8 cellular contexts compared by ENCODE assay signal in genomic region chr19:8641908-8642547, GRCh38. TPM values are rescaled to one million over a fixed set of nuclear protein-coding genes. Genes with fewer than 3 reads are reported as not detected.
DNase-seq lines count a peak whose midpoint lies in the region; TF ChIP-seq lines count a peak whose summit lies in the region.

No MANE protein-coding gene starts in this region.

- H3K27me3 ChIP-seq in prostate gland (replicated peaks; ENCODE audit: insufficient read depth) = peaks cover 4% of the 10 kb centered on the region

- H3K4me3 Mint-ChIP-seq in activated CD4-positive, alpha-beta memory T cell treated with anti-CD3 and anti-CD28 coated beads for 36 hours = no peak overlapping the region

- POLR2A ChIA-PET in activated CD4-positive, alpha-beta memory T cell treated with anti-CD3 and anti-CD28 coated beads for 36 hours (lab: Charles Lee) = no interaction called here

- H3K27ac ChIP-seq in prostate gland = no peak overlapping the region

- peak; percentile 41; the same call in 1 of the 2 replicates for TF ChIP-seq CTCF in GM12875 (IDR thresholded peaks at IDR 0.05; ENCODE audit: borderline replicate concordance, insufficient read depth, low read depth, low read length)
- peak; percentile 61 for TF ChIP-seq CTCF in epithelial cell of proximal tubule (conservative IDR thresholded peaks at IDR 0.05; ENCODE audit: low read depth, low read length)
- TF ChIP-seq CTCF in prostate gland (IDR thresholded peaks at IDR 0.05) = peak in 3 of 4 experiments; percentile 33 to 40 (median 35)

- in situ Hi-C loops in ACHN (cut with HindIII; ENCODE audit: low pct_ligation_motif_present, low pct_unique_long_range_greater_than_20kb, low sequenced_read_pairs) = no loop called here

- TF ChIP-seq POLR2A in prostate gland (IDR thresholded peaks at IDR 0.05) = no peak

- 55% methylated on average over 4 of the region's 4 CpGs for WGBS in prostate gland

- H3K36me3 ChIP-seq in prostate gland = no peaks in the 10 kb centered on the region

- no peak overlapping the region for H3K4me3 ChIP-seq in GM12875 (ENCODE audit: low read depth, low read length)
- H3K4me3 ChIP-seq in epithelial cell of proximal tubule (ENCODE audit: low read depth, low read length) = no peak overlapping the region
- H3K4me3 ChIP-seq in prostate gland = no peak overlapping the region

- no peak overlapping the region for H3K27ac Mint-ChIP-seq in activated CD4-positive, alpha-beta memory T cell treated with anti-CD3 and anti-CD28 coated beads for 36 hours

- intact Hi-C loops in prostate gland (cut with DNase I) = no loop called here
- intact Hi-C loops in activated CD4-positive, alpha-beta memory T cell treated with anti-CD3 and anti-CD28 coated beads for 36 hours (cut with micrococcal nuclease) = no loop called here

- H3K36me3 Mint-ChIP-seq in activated CD4-positive, alpha-beta memory T cell treated with anti-CD3 and anti-CD28 coated beads for 36 hours = no peaks in the 10 kb centered on the region

- no peaks in the 10 kb centered on the region for H3K4me1 ChIP-seq in prostate gland (replicated peaks)

- H3K27me3 Mint-ChIP-seq in activated CD4-positive, alpha-beta memory T cell treated with anti-CD3 and anti-CD28 coated beads for 36 hours = peaks cover 24% of the 10 kb centered on the region

- no peaks in the 10 kb centered on the region for H3K9me3 ChIP-seq in prostate gland

- CTCF ChIA-PET in activated CD4-positive, alpha-beta memory T cell treated with anti-CD3 and anti-CD28 coated beads for 36 hours (lab: Charles Lee) = interaction anchor here (0.8 to 2.3 kb wide), 19 partner anchors 9 to 288 kb away, joined by 3 to 18 read pairs (median 4); partner anchors contain the start of genes MARCHF2, MYO1F and NFILZ

- peak; percentile 43 for DNase-seq in ACHN
- peak; percentile 62 for DNase-seq in RKO (ENCODE audit: low spot score)
- no peak for DNase-seq in epithelial cell of proximal tubule (ENCODE audit: low read depth)
- no peak for DNase-seq in prostate gland (ENCODE audit: low spot score)
- DNase-seq in NCI-H146 treated with DMSO at 0.1 percent for 48 hours (lab: John Stamatoyannopoulos, UW; ENCODE audit: unreplicated experiment) = no peak
- DNase-seq in activated CD4-positive, alpha-beta memory T cell treated with anti-CD3 and anti-CD28 coated beads for 36 hours = no peak
- DNase-seq in SHP77 treated with DMSO at 0.1 percent for 48 hours (lab: John Stamatoyannopoulos, UW) = no peak

- H3K4me1 Mint-ChIP-seq in activated CD4-positive, alpha-beta memory T cell treated with anti-CD3 and anti-CD28 coated beads for 36 hours (ENCODE audit: low read depth) = peaks cover 3% of the 10 kb centered on the region

- peaks cover 6% of the 10 kb centered on the region for H3K9me3 Mint-ChIP-seq in activated CD4-positive, alpha-beta memory T cell treated with anti-CD3 and anti-CD28 coated beads for 36 hours

RNA-seq across cellular contexts. Expression of gene NFILZ, which starts 11.6 kb away (rescaled TPM):
- total RNA-seq in epithelial cell of proximal tubule = not detected in 2 replicates
- total RNA-seq in prostate gland = not detected
- not detected for total RNA-seq in activated CD4-positive, alpha-beta memory T cell treated with anti-CD3 and anti-CD28 coated beads for 36 hours

RNA-seq across cellular contexts. Expression of gene ADAMTS10, which starts 31.5 kb away (rescaled TPM):
- total RNA-seq in epithelial cell of proximal tubule (2.0 and 4.8 TPM in 2 replicates), prostate gland (10 to 100 TPM in 1 of 2 donors, 1 to 10 TPM in 1; 9.7 to 48.1 TPM)
- total RNA-seq in activated CD4-positive, alpha-beta memory T cell treated with anti-CD3 and anti-CD28 coated beads for 36 hours = 1 to 10 TPM; 3.4 to 3.9 TPM

RNA-seq across cellular contexts. Expression of gene ACTL9, which starts 56.6 kb away (rescaled TPM):
- not detected in 2 replicates for total RNA-seq in epithelial cell of proximal tubule
- 10 to 100 TPM in 1 of 2 donors, not detected in 1; 10.2 TPM for total RNA-seq in prostate gland
- not detected for total RNA-seq in activated CD4-positive, alpha-beta memory T cell treated with anti-CD3 and anti-CD28 coated beads for 36 hours

Comparison
In these comparisons a context has a peak if more than half of its experiments do, and no peak if none do; other contexts are left out.
1. DNase-seq: peak in ACHN (single experiment) and RKO (single experiment); none in epithelial cell of proximal tubule (single experiment), prostate gland (single experiment), NCI-H146 treated with DMSO at 0.1 percent for 48 hours (single experiment), activated CD4-positive, alpha-beta memory T cell treated with anti-CD3 and anti-CD28 coated beads for 36 hours (single experiment) and SHP77 treated with DMSO at 0.1 percent for 48 hours (single experiment).
2. Peak in every context shown above with its lines, with median percentiles within 50 percentile points of each other: CTCF ChIP-seq.